ENCODE assay signal across 8 cellular contexts in genomic region chr17:39623356-39623950, GRCh38. TPM values are rescaled to one million over a fixed set of nuclear protein-coding genes. Genes with fewer than 3 reads are reported as not detected.
DNase-seq lines count a peak whose midpoint lies in the region; ATAC-seq, FAIRE-seq and TF ChIP-seq lines count a peak whose summit lies in the region.

No MANE protein-coding gene starts in this region.

- H3K27ac ChIP-seq in thyroid gland, result no peak overlapping the region

- TF ChIP-seq CTCF in GM10266 (IDR thresholded peaks at IDR 0.05; ENCODE audit: control insufficient read depth, insufficient read depth, low read depth, missing control alignments) (peak; percentile 95), osteocyte (IDR thresholded peaks at IDR 0.05) (peak; percentile 92), thyroid gland (IDR thresholded peaks at IDR 0.05) (peak; percentile 74 to 96 (median 88))

- peaks cover 20% of the 10 kb centered on the region for H3K4me1 Mint-ChIP-seq in osteocyte (ENCODE audit: unreplicated experiment)

- H3K4me1 ChIP-seq in thyroid gland, result peaks cover 11 to 15% of the 10 kb centered on the region in 2 donors

- FAIRE-seq in frontal cortex (lab: Jason Lieb, UNC), result no peak

- H3K9me3 Mint-ChIP-seq in osteocyte (ENCODE audit: unreplicated experiment), result no peaks in the 10 kb centered on the region

- no peak overlapping the region for H3K4me3 ChIP-seq in thyroid gland (replicated peaks in 1 of 3)

- H3K36me3 ChIP-seq in thyroid gland, result no peaks in the 10 kb centered on the region

- ATAC-seq in GM18505 (IDR thresholded peaks at IDR 0.05; ENCODE audit: unreplicated experiment), result no peak

- no peak for TF ChIP-seq POLR2A in thyroid gland (IDR thresholded peaks at IDR 0.05)
- TF ChIP-seq POLR2A in GM18505 (IDR thresholded peaks at IDR 0.05; ENCODE audit: borderline replicate concordance, extremely low read depth, insufficient read depth, insufficient read length), result no peak

- intact Hi-C loops in thyroid gland (cut with DNase I), result loop anchor here (2.0 to 10.0 kb wide), 4 partner anchors 41 to 241 kb away; partner anchors contain the start of genes IKZF3, TCAP and ZPBP2

- H3K9me3 ChIP-seq in thyroid gland, result no peaks in the 10 kb centered on the region

- H3K27ac Mint-ChIP-seq in osteocyte (ENCODE audit: unreplicated experiment), result no peak overlapping the region

- peak; percentile 86 for DNase-seq in GM10266 (ENCODE audit: extremely low spot score)
- DNase-seq in LoVo (ENCODE audit: low spot score), result peak; percentile 72
- peak; percentile 81 for DNase-seq in SK-MEL-5 (ENCODE audit: low read depth, low spot score)
- peak; percentile 51 for DNase-seq in activated gamma-delta T cell (lab: John Stamatoyannopoulos, UW)
- peak; percentile 78 to 80 for DNase-seq in frontal cortex (ENCODE audit: low spot score in 2 of 2)
- peak; percentile 94 for DNase-seq in osteocyte (ENCODE audit: extremely low spot score, unreplicated experiment)
- DNase-seq in thyroid gland, result peak; percentile 84 to 86

- H3K4me3 Mint-ChIP-seq in osteocyte (ENCODE audit: unreplicated experiment), result no peak overlapping the region

- in situ Hi-C loops in SK-MEL-5 (cut with HindIII; ENCODE audit: low pct_unique_long_range_greater_than_20kb, low sequenced_read_pairs), result no loop called here

- peaks cover 37% of the 10 kb centered on the region for H3K27me3 Mint-ChIP-seq in osteocyte (ENCODE audit: unreplicated experiment)

- no peaks in the 10 kb centered on the region for H3K36me3 Mint-ChIP-seq in osteocyte (ENCODE audit: unreplicated experiment)

- 5% methylated on average over 9 to 16 of the region's 16 CpGs for WGBS in thyroid gland, 2 donors

- peaks cover 15% of the 10 kb centered on the region for H3K27me3 ChIP-seq in thyroid gland

RNA-seq across cellular contexts. Expression of gene PPP1R1B, which starts 3.3 kb away (rescaled TPM):
- total RNA-seq in SK-MEL-5 (2014; rRNA removed; shearing (Covaris generic)), result 0.08 TPM in 1 of 2 replicates, not detected in the other
- polyA plus RNA-seq in SK-MEL-5 (2015; cell fraction: cytosol; rRNA removed), result not detected in 2 replicates
- not detected in 2 replicates for polyA plus RNA-seq in SK-MEL-5 (2015; cell fraction: nucleus; rRNA removed)
- total RNA-seq in frontal cortex (27.3 TPM), osteocyte (4.5 and 6.0 TPM in 2 replicates), thyroid gland (1 to 10 TPM in 1 of 4 donors, not detected in 3; 1.2 TPM)

RNA-seq across cellular contexts. Expression of gene STARD3, which starts 13.5 kb away (rescaled TPM):
- total RNA-seq in SK-MEL-5 (2014; rRNA removed; shearing (Covaris generic)), result 21.2 and 32.9 TPM in 2 replicates
- 127 and 138 TPM in 2 replicates for polyA plus RNA-seq in SK-MEL-5 (2015; cell fraction: cytosol; rRNA removed)
- 182 and 250 TPM in 2 replicates for polyA plus RNA-seq in SK-MEL-5 (2015; cell fraction: nucleus; rRNA removed)
- total RNA-seq in frontal cortex (17.5 TPM), osteocyte (55.5 and 68.9 TPM in 2 replicates), thyroid gland (10 to 100 TPM; 44.5 to 73.6 (median 53.0) TPM)

RNA-seq across cellular contexts. Expression of gene NEUROD2, which starts 15.7 kb away (rescaled TPM):
- not detected in 2 replicates for total RNA-seq in SK-MEL-5 (2014; rRNA removed; shearing (Covaris generic))
- not detected in 2 replicates for polyA plus RNA-seq in SK-MEL-5 (2015; cell fraction: cytosol; rRNA removed)
- polyA plus RNA-seq in SK-MEL-5 (2015; cell fraction: nucleus; rRNA removed), result not detected in 2 replicates
- total RNA-seq in frontal cortex, result 44.8 TPM
- total RNA-seq in osteocyte, result not detected in 2 replicates
- not detected for total RNA-seq in thyroid gland

RNA-seq across cellular contexts. Expression of gene TCAP, which starts 41.7 kb away (rescaled TPM):
- total RNA-seq in SK-MEL-5 (2014; rRNA removed; shearing (Covaris generic)), result 0.05 and 0.53 TPM in 2 replicates
- polyA plus RNA-seq in SK-MEL-5 (2015; cell fraction: cytosol; rRNA removed), result 0.29 and 0.92 TPM in 2 replicates
- polyA plus RNA-seq in SK-MEL-5 (2015; cell fraction: nucleus; rRNA removed), result 3.2 and 3.5 TPM in 2 replicates
- total RNA-seq in frontal cortex, result 0.82 TPM
- 0.94 and 1.3 TPM in 2 replicates for total RNA-seq in osteocyte
- total RNA-seq in thyroid gland, result 1 to 10 TPM in 3 of 4 donors, under 1 TPM in 1; 0.63 to 2.1 (median 1.5) TPM

RNA-seq across cellular contexts. Expression of gene PNMT, which starts 44.8 kb away (rescaled TPM):
- not detected in 2 replicates for total RNA-seq in SK-MEL-5 (2014; rRNA removed; shearing (Covaris generic))
- not detected in 2 replicates for polyA plus RNA-seq in SK-MEL-5 (2015; cell fraction: cytosol; rRNA removed)
- not detected in 2 replicates for polyA plus RNA-seq in SK-MEL-5 (2015; cell fraction: nucleus; rRNA removed)
- 3.7 TPM for total RNA-seq in frontal cortex
- total RNA-seq in osteocyte, result 1.9 and 2.4 TPM in 2 replicates
- total RNA-seq in thyroid gland, result 1 to 10 TPM in 3 of 4 donors, not detected in 1; 1.1 to 3.3 (median 1.2) TPM

Comparison
In these comparisons a context has a peak if more than half of its experiments do, and no peak if none do; other contexts are left out.
1. RNA of gene NEUROD2, which starts 15.7 kb away (total RNA-seq): 44.8 TPM in frontal cortex (single experiment); not detected in SK-MEL-5, not detected in osteocyte and not detected in thyroid gland; every median in the first group is over 10 times any median in the second.
2. Peak in every context shown above with its lines, with median percentiles within 50 percentile points of each other: DNase-seq and CTCF ChIP-seq.